ENCODE assay signal across 1 cellular context in the genomic region with DNA sequence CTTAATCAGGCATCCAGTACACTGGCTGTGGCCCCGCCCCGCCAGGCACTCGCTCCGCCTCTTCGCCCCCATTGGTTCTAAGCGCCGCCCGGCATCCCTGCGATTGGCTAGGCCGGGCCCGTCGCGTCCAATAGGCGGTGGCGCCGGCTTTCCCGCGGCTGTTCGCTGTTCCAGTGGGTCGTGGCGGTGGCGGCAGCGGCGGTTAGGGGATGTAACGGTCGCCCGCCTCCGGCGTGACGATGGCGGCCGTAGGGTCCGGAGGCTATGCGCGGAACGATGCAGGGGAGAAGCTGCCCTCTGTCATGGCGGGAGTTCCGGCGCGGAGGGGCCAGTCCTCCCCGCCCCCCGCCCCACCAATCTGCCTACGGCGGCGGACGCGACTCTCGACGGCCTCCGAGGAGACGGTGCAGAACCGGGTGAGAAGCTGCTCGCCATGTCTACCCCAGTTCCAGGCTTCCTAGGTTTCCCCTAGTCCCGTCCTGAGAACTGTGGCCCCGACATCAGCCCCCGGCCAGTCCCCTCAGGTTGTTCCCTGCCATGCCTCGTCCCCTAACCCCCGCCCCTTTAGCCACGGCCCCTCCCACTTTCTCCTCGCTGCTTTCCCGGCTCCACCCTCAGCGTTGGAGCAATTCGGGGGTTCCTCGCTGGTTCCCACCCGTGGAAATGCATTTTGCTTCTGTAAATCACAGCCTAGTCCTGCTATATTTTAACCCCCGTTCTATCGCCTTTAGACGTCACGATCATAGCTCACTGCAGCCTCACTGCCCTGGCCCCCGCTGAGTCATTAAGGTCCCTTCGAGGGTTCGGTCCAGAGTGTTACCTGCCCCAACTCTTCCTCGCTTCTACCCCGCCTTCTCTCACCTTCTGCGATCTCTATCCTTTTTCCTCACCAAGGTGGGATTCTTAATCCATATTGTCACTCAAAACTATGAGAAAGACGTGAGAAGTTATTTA.
TF ChIP-seq lines count a peak whose summit lies in the region.

A gene (plus strand): TSS at position 165 of the 954 bp plus-strand sequence. CDS start 75 bp downstream, at position 240.

TF ChIP-seq in K562, 482 proteins besides CTCF, POLR2A, EP300 and RAD21 (continued from another document and continues in another):
- TF ChIP-seq, protein P1, sequence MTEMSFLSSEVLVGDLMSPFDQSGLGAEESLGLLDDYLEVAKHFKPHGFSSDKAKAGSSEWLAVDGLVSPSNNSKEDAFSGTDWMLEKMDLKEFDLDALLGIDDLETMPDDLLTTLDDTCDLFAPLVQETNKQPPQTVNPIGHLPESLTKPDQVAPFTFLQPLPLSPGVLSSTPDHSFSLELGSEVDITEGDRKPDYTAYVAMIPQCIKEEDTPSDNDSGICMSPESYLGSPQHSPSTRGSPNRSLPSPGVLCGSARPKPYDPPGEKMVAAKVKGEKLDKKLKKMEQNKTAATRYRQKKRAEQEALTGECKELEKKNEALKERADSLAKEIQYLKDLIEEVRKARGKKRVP (CRISPR knock-in tag; IDR thresholded peaks at IDR 0.05) = no peak
- no peak for TF ChIP-seq RBM39 (optimal IDR thresholded peaks at IDR 0.05; ENCODE audit: low read depth, low read length)
- TF ChIP-seq, protein P2, sequence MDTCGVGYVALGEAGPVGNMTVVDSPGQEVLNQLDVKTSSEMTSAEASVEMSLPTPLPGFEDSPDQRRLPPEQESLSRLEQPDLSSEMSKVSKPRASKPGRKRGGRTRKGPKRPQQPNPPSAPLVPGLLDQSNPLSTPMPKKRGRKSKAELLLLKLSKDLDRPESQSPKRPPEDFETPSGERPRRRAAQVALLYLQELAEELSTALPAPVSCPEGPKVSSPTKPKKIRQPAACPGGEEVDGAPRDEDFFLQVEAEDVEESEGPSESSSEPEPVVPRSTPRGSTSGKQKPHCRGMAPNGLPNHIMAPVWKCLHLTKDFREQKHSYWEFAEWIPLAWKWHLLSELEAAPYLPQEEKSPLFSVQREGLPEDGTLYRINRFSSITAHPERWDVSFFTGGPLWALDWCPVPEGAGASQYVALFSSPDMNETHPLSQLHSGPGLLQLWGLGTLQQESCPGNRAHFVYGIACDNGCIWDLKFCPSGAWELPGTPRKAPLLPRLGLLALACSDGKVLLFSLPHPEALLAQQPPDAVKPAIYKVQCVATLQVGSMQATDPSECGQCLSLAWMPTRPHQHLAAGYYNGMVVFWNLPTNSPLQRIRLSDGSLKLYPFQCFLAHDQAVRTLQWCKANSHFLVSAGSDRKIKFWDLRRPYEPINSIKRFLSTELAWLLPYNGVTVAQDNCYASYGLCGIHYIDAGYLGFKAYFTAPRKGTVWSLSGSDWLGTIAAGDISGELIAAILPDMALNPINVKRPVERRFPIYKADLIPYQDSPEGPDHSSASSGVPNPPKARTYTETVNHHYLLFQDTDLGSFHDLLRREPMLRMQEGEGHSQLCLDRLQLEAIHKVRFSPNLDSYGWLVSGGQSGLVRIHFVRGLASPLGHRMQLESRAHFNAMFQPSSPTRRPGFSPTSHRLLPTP (IDR thresholded peaks at IDR 0.05; ENCODE audit: borderline replicate concordance, extremely low read depth, insufficient read length) = no peak
- no peak for TF ChIP-seq PHTF2 (CRISPR knock-in tag; IDR thresholded peaks at IDR 0.05)
- TF ChIP-seq KAT7 (CRISPR knock-in tag; IDR thresholded peaks at IDR 0.05; ENCODE audit: borderline replicate concordance) = no peak
- TF ChIP-seq SRSF9 (IDR thresholded peaks at IDR 0.05; ENCODE audit: borderline replicate concordance, low read depth, low read length) = no peak
- no peak for TF ChIP-seq PURB (CRISPR knock-in tag; IDR thresholded peaks at IDR 0.05; ENCODE audit: low read depth)
- TF ChIP-seq MCM3 (IDR thresholded peaks at IDR 0.05) = no peak
- no peak for TF ChIP-seq SMAD3 (CRISPR knock-in tag; conservative IDR thresholded peaks at IDR 0.05)
- no peak for TF ChIP-seq MEF2A (IDR thresholded peaks at IDR 0.05; ENCODE audit: control insufficient read depth, low read depth, low read length)
- peak; percentile 90 for TF ChIP-seq ASH1L (IDR thresholded peaks at IDR 0.05; ENCODE audit: borderline replicate concordance, low read depth, partially characterized antibody)
- peak; percentile 68 for TF ChIP-seq POLR2H (tag; IDR thresholded peaks at IDR 0.05; ENCODE audit: low read depth)
- TF ChIP-seq ZBED1 (IDR thresholded peaks at IDR 0.05) = no peak; the same call in 1 of the 2 replicates
- TF ChIP-seq KLF1 (tag; IDR thresholded peaks at IDR 0.05) = no peak
- TF ChIP-seq NFIX (CRISPR knock-in tag; IDR thresholded peaks at IDR 0.05; ENCODE audit: low read depth) = no peak
- TF ChIP-seq ZNF253 (CRISPR knock-in tag; conservative IDR thresholded peaks at IDR 0.05) = no peak
- no peak for TF ChIP-seq HMG20A (CRISPR knock-in tag; conservative IDR thresholded peaks at IDR 0.05)
- TF ChIP-seq ETV1 (tag; conservative IDR thresholded peaks at IDR 0.05; ENCODE audit: low read depth) = no peak
- TF ChIP-seq SP2 (IDR thresholded peaks at IDR 0.05; ENCODE audit: extremely low read depth, low read depth, low read length, poor library complexity, severe bottlenecking) = peak; percentile 57
- TF ChIP-seq, protein P3, sequence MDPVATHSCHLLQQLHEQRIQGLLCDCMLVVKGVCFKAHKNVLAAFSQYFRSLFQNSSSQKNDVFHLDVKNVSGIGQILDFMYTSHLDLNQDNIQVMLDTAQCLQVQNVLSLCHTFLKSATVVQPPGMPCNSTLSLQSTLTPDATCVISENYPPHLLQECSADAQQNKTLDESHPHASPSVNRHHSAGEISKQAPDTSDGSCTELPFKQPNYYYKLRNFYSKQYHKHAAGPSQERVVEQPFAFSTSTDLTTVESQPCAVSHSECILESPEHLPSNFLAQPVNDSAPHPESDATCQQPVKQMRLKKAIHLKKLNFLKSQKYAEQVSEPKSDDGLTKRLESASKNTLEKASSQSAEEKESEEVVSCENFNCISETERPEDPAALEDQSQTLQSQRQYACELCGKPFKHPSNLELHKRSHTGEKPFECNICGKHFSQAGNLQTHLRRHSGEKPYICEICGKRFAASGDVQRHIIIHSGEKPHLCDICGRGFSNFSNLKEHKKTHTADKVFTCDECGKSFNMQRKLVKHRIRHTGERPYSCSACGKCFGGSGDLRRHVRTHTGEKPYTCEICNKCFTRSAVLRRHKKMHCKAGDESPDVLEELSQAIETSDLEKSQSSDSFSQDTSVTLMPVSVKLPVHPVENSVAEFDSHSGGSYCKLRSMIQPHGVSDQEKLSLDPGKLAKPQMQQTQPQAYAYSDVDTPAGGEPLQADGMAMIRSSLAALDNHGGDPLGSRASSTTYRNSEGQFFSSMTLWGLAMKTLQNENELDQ (CRISPR knock-in tag; IDR thresholded peaks at IDR 0.05; ENCODE audit: borderline replicate concordance) = no peak
- TF ChIP-seq SRF (CRISPR knock-in tag; IDR thresholded peaks at IDR 0.05) = no peak
- TF ChIP-seq, protein P4, sequence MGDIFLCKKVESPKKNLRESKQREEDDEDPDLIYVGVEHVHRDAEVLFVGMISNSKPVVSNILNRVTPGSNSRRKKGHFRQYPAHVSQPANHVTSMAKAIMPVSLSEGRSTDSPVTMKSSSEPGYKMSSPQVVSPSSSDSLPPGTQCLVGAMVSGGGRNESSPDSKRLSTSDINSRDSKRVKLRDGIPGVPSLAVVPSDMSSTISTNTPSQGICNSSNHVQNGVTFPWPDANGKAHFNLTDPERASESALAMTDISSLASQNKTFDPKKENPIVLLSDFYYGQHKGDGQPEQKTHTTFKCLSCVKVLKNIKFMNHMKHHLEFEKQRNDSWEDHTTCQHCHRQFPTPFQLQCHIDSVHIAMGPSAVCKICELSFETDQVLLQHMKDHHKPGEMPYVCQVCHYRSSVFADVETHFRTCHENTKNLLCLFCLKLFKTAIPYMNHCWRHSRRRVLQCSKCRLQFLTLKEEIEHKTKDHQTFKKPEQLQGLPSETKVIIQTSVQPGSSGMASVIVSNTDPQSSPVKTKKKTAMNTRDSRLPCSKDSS (IDR thresholded peaks at IDR 0.05; ENCODE audit: low read depth, partially characterized antibody) = no peak
- no peak for TF ChIP-seq CCNT2 (IDR thresholded peaks at IDR 0.05; ENCODE audit: borderline replicate concordance, extremely low read depth, insufficient read length, low read depth, low read length)
- no peak for TF ChIP-seq ETV6 (IDR thresholded peaks at IDR 0.05; ENCODE audit: borderline replicate concordance in 1 of 2, low read depth in 2 of 2, low read length in 1 of 2)
- no peak for TF ChIP-seq ETV6 (CRISPR knock-in tag; IDR thresholded peaks at IDR 0.05; ENCODE audit: borderline replicate concordance)
- no peak for TF ChIP-seq ADNP (tag; IDR thresholded peaks at IDR 0.05)
- TF ChIP-seq ZNF699 (CRISPR knock-in tag; IDR thresholded peaks at IDR 0.05; ENCODE audit: insufficient replicate concordance) = no peak
- TF ChIP-seq, protein P5, sequence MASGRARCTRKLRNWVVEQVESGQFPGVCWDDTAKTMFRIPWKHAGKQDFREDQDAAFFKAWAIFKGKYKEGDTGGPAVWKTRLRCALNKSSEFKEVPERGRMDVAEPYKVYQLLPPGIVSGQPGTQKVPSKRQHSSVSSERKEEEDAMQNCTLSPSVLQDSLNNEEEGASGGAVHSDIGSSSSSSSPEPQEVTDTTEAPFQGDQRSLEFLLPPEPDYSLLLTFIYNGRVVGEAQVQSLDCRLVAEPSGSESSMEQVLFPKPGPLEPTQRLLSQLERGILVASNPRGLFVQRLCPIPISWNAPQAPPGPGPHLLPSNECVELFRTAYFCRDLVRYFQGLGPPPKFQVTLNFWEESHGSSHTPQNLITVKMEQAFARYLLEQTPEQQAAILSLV (tag; IDR thresholded peaks at IDR 0.05) = no peak
- 0 out of 2 replicates have a peak, but pooled peaks have one; percentile 26 for TF ChIP-seq CREM (IDR thresholded peaks at IDR 0.05; ENCODE audit: low read depth)
- TF ChIP-seq TOE1 (IDR thresholded peaks at IDR 0.05; ENCODE audit: borderline replicate concordance) = no peak
- TF ChIP-seq TOE1 (CRISPR knock-in tag; IDR thresholded peaks at IDR 0.05; ENCODE audit: borderline replicate concordance, low read depth) = no peak
- no peak for TF ChIP-seq NFXL1 (CRISPR knock-in tag; IDR thresholded peaks at IDR 0.05)
- no peak for TF ChIP-seq SPI1 (IDR thresholded peaks at IDR 0.05; ENCODE audit: borderline replicate concordance, low read depth, low read length)
- TF ChIP-seq PML (IDR thresholded peaks at IDR 0.05; ENCODE audit: low read length) = no peak
- TF ChIP-seq HDAC6 (IDR thresholded peaks at IDR 0.05; ENCODE audit: low read depth, low read length) = no peak
- TF ChIP-seq HMGN3 (IDR thresholded peaks at IDR 0.05; ENCODE audit: borderline replicate concordance, extremely low read depth, insufficient read length, low read depth, low read length) = peak; percentile 39
- TF ChIP-seq, protein P6, sequence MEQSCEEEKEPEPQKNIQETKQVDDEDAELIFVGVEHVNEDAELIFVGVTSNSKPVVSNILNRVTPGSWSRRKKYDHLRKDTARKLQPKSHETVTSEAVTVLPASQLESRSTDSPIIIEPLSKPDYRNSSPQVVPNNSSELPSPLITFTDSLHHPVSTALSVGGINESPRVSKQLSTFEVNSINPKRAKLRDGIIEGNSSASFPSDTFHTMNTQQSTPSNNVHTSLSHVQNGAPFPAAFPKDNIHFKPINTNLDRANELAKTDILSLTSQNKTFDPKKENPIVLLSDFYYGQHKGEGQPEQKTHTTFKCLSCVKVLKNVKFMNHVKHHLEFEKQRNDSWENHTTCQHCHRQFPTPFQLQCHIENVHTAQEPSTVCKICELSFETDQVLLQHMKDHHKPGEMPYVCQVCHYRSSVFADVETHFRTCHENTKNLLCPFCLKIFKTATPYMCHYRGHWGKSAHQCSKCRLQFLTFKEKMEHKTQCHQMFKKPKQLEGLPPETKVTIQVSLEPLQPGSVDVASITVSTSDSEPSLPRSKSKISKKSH (CRISPR knock-in tag; IDR thresholded peaks at IDR 0.05) = no peak
- TF ChIP-seq, protein P7, sequence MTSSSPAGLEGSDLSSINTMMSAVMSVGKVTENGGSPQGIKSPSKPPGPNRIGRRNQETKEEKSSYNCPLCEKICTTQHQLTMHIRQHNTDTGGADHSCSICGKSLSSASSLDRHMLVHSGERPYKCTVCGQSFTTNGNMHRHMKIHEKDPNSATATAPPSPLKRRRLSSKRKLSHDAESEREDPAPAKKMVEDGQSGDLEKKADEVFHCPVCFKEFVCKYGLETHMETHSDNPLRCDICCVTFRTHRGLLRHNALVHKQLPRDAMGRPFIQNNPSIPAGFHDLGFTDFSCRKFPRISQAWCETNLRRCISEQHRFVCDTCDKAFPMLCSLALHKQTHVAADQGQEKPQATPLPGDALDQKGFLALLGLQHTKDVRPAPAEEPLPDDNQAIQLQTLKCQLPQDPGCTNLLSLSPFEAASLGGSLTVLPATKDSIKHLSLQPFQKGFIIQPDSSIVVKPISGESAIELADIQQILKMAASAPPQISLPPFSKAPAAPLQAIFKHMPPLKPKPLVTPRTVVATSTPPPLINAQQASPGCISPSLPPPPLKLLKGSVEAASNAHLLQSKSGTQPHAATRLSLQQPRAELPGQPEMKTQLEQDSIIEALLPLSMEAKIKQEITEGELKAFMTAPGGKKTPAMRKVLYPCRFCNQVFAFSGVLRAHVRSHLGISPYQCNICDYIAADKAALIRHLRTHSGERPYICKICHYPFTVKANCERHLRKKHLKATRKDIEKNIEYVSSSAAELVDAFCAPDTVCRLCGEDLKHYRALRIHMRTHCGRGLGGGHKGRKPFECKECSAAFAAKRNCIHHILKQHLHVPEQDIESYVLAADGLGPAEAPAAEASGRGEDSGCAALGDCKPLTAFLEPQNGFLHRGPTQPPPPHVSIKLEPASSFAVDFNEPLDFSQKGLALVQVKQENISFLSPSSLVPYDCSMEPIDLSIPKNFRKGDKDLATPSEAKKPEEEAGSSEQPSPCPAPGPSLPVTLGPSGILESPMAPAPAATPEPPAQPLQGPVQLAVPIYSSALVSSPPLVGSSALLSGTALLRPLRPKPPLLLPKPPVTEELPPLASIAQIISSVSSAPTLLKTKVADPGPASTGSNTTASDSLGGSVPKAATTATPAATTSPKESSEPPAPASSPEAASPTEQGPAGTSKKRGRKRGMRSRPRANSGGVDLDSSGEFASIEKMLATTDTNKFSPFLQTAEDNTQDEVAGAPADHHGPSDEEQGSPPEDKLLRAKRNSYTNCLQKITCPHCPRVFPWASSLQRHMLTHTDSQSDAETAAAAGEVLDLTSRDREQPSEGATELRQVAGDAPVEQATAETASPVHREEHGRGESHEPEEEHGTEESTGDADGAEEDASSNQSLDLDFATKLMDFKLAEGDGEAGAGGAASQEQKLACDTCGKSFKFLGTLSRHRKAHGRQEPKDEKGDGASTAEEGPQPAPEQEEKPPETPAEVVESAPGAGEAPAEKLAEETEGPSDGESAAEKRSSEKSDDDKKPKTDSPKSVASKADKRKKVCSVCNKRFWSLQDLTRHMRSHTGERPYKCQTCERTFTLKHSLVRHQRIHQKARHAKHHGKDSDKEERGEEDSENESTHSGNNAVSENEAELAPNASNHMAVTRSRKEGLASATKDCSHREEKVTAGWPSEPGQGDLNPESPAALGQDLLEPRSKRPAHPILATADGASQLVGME (CRISPR knock-in tag; IDR thresholded peaks at IDR 0.05) = no peak
- TF ChIP-seq E2F3 (CRISPR knock-in tag; IDR thresholded peaks at IDR 0.05) = peak; percentile 78
- 0 out of 2 replicates have a peak, but pooled peaks have one; percentile 24 for TF ChIP-seq NFIC (IDR thresholded peaks at IDR 0.05)
- no peak for TF ChIP-seq CBFA2T3 (IDR thresholded peaks at IDR 0.05)
- no peak for TF ChIP-seq PPARD (CRISPR knock-in tag; IDR thresholded peaks at IDR 0.05)
- TF ChIP-seq ZZZ3 (IDR thresholded peaks at IDR 0.05) = 0 out of 2 replicates have a peak, but pooled peaks have one; percentile 23
